26 cellular contexts compared by ENCODE assay signal in the genomic region with DNA sequence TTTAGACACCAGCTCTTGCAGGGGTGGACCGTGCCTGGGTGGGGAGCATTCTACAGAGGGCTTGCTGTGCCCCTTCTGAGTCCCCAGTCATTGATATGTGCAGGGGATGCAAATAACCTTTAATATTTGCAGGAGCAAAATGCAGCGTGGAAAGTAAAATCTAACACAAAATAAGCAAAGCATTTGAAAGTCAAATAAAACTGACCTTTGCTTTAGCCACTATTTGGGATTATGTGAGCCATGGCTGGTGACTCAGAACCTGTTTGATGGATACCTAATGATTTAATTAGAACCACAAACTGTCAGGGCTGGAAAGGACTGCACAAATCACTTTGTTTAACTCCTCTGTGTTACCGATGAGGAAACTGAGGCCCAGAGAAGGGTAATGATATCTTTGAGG.
"Had no signal": no experiment of that assay in that cellular context is flagged by ENCODE, and none has a peak within 500 bp of the region (broad histone marks: within the 10 kb centered on the region; RNA-seq: fewer than 3 reads in every experiment).

No MANE protein-coding gene starts in this region.

- H3K27ac Mint-ChIP-seq: immature natural killer cell; naive thymus-derived CD8-positive, alpha-beta T cell; nephron; neural progenitor cell; stimulated activated memory B cell treated with anti-CD40 and anti-IgM and Interleukin-4, amounts not matched to agents 10 μg/mL and 1 μg/mL and 100 μg/mL, for 72 hours; stimulated activated naive CD8-positive, alpha-beta T cell treated with anti-CD3 and anti-CD28 coated beads, Interleukin-15, amount 100 ng/mL, for 72 hours; type B pancreatic cell had no signal

- H3K9me3 Mint-ChIP-seq: stimulated activated memory B cell treated with anti-CD40 and anti-IgM and Interleukin-4, amounts not matched to agents 10 μg/mL and 1 μg/mL and 100 μg/mL, for 72 hours; stimulated activated naive CD8-positive, alpha-beta T cell treated with anti-CD3 and anti-CD28 coated beads, Interleukin-15, amount 100 ng/mL, for 72 hours; type B pancreatic cell had no signal

- H3K36me3 Mint-ChIP-seq: immature natural killer cell, neural progenitor cell, type B pancreatic cell had no signal

- H3K4me3 Mint-ChIP-seq: immature natural killer cell; naive thymus-derived CD8-positive, alpha-beta T cell; nephron; neural progenitor cell; stimulated activated memory B cell treated with anti-CD40 and anti-IgM and Interleukin-4, amounts not matched to agents 10 μg/mL and 1 μg/mL and 100 μg/mL, for 72 hours; stimulated activated naive CD8-positive, alpha-beta T cell treated with anti-CD3 and anti-CD28 coated beads, Interleukin-15, amount 100 ng/mL, for 72 hours; type B pancreatic cell had no signal

- H3K27ac ChIP-seq: lower lobe of right lung, neural progenitor cell, neutrophil, parathyroid adenoma, psoas muscle, right atrium auricular region, sigmoid colon, tibial nerve, uterus had no signal

- H3K27me3 Mint-ChIP-seq: stimulated activated memory B cell treated with anti-CD40 and anti-IgM and Interleukin-4, amounts not matched to agents 10 μg/mL and 1 μg/mL and 100 μg/mL, for 72 hours; stimulated activated naive CD8-positive, alpha-beta T cell treated with anti-CD3 and anti-CD28 coated beads, Interleukin-15, amount 100 ng/mL, for 72 hours; type B pancreatic cell had no signal

- DNase-seq: hypothalamus; immature natural killer cell; left ventricle myocardium superior; lower lobe of right lung; mammary epithelial cell; mesenchymal stem cell; naive thymus-derived CD8-positive, alpha-beta T cell; occipital lobe; psoas muscle; sigmoid colon; stimulated activated CD4-positive, alpha-beta T cell treated with anti-CD3 and anti-CD28 coated beads, Interleukin-1b, Interleukin-23, amount 100 ng/mL, for 48 hours; stimulated activated CD4-positive, alpha-beta T cell treated with anti-CD3 and anti-CD28 coated beads, Interleukin-2, amount 100 ng/mL, for 48 hours; stimulated activated CD4-positive, alpha-beta T cell treated with anti-CD3 and anti-CD28 coated beads, Interleukin-4, amount 100 ng/mL, for 4 hours; stimulated activated CD8-positive, alpha-beta memory T cell treated with anti-CD3 and anti-CD28 coated beads, Interleukin-4, amount 100 ng/mL, for 48 hours; stimulated activated naive CD4-positive, alpha-beta T cell treated with Interleukin-2 at 50 U/mL for 16 hours; stimulated activated naive CD8-positive, alpha-beta T cell treated with anti-CD3 and anti-CD28 coated beads, Interleukin-15, amount 100 ng/mL, for 72 hours; substantia nigra; uterus had no signal

- H3K4me1 Mint-ChIP-seq: immature natural killer cell; nephron; stimulated activated memory B cell treated with anti-CD40 and anti-IgM and Interleukin-4, amounts not matched to agents 10 μg/mL and 1 μg/mL and 100 μg/mL, for 72 hours; stimulated activated naive CD8-positive, alpha-beta T cell treated with anti-CD3 and anti-CD28 coated beads, Interleukin-15, amount 100 ng/mL, for 72 hours had no signal
